In genomic region chr5:67004730-67005350, GRCh38 we compare ENCODE assay signal across 1 cellular context.
TF ChIP-seq lines count a peak whose summit lies in the region.

No MANE protein-coding gene starts in this region.

TF ChIP-seq in K562, 482 proteins besides CTCF, POLR2A, EP300 and RAD21 (continued from another document):
- TF ChIP-seq, protein P1, sequence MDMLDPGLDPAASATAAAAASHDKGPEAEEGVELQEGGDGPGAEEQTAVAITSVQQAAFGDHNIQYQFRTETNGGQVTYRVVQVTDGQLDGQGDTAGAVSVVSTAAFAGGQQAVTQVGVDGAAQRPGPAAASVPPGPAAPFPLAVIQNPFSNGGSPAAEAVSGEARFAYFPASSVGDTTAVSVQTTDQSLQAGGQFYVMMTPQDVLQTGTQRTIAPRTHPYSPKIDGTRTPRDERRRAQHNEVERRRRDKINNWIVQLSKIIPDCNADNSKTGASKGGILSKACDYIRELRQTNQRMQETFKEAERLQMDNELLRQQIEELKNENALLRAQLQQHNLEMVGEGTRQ (CRISPR knock-in tag; IDR thresholded peaks at IDR 0.05): no peak
- TF ChIP-seq KDM1A (IDR thresholded peaks at IDR 0.05) (no peak; a peak in 1 of 4 replicates), XRCC3 (IDR thresholded peaks at IDR 0.05) (no peak), PYGO2 (tag; IDR thresholded peaks at IDR 0.05) (no peak), HDAC1 (IDR thresholded peaks at IDR 0.05) (0 out of 4 replicates have a peak, but pooled peaks of 1 of the 2 experiments have one; percentile 5), FOSL1 (tag; conservative IDR thresholded peaks at IDR 0.05) (no peak; the same call in 1 of the 2 replicates), PHF8 (IDR thresholded peaks at IDR 0.05; ENCODE audit: borderline replicate concordance, low read length) (peak; percentile 17; the same call in 1 of the 2 replicates), E4F1 (CRISPR knock-in tag; IDR thresholded peaks at IDR 0.05; ENCODE audit: borderline replicate concordance) (no peak), PHF21A (IDR thresholded peaks at IDR 0.05; ENCODE audit: borderline replicate concordance, low read depth) (0 out of 2 replicates have a peak, but pooled peaks have one; percentile 0), FOXK2 (conservative IDR thresholded peaks at IDR 0.05 in 1 of 2, IDR thresholded peaks at IDR 0.05 in 1 of 2; ENCODE audit: low read depth in 2 of 2) (0 out of 4 replicates have a peak, but pooled peaks of 1 of the 2 experiments have one; percentile 7), TRIM24 (IDR thresholded peaks at IDR 0.05) (0 out of 4 replicates have a peak, but pooled peaks of 1 of the 2 experiments have one; percentile 4), GABPA (tag; conservative IDR thresholded peaks at IDR 0.05; ENCODE audit: low read depth) (peak; percentile 30; the same call in 1 of the 2 replicates), LARP7 (IDR thresholded peaks at IDR 0.05) (peak; percentile 17; the same call in 1 of the 2 replicates), CSDE1 (IDR thresholded peaks at IDR 0.05) (0 out of 4 replicates have a peak, but pooled peaks of 1 of the 2 experiments have one; percentile 39), ZBED1 (IDR thresholded peaks at IDR 0.05) (no peak), BDP1 (IDR thresholded peaks at IDR 0.05; ENCODE audit: insufficient read depth, insufficient read length) (no peak), ZFP1 (CRISPR knock-in tag; IDR thresholded peaks at IDR 0.05) (no peak), TAF7 (tag; IDR thresholded peaks at IDR 0.05) (peak; percentile 50; the same call in 1 of the 2 replicates), CCAR2 (IDR thresholded peaks at IDR 0.05; ENCODE audit: low read depth, low read length) (no peak), BACH1 (tag; IDR thresholded peaks at IDR 0.05) (no peak), TAF9B (IDR thresholded peaks at IDR 0.05; ENCODE audit: partially characterized antibody) (peak; percentile 16), ZNF280A (IDR thresholded peaks at IDR 0.05; ENCODE audit: low read depth, partially characterized antibody) (no peak), NFATC3 (IDR thresholded peaks at IDR 0.05) (0 out of 2 replicates have a peak, but pooled peaks have one; percentile 38), MIER1 (IDR thresholded peaks at IDR 0.05; ENCODE audit: low read depth) (0 out of 2 replicates have a peak, but pooled peaks have one; percentile 52), ZNF239 (CRISPR knock-in tag; IDR thresholded peaks at IDR 0.05) (no peak), CTBP1 (IDR thresholded peaks at IDR 0.05; ENCODE audit: borderline replicate concordance) (no peak), ZNF282 (CRISPR knock-in tag; IDR thresholded peaks at IDR 0.05) (no peak), ZBTB40 (IDR thresholded peaks at IDR 0.05) (peak; percentile 68), ZBTB40 (CRISPR knock-in tag; IDR thresholded peaks at IDR 0.05) (no peak), DDX20 (tag; IDR thresholded peaks at IDR 0.05; ENCODE audit: low read depth) (no peak), SUPT5H (IDR thresholded peaks at IDR 0.05) (peak; percentile 73; the same call in 1 of the 2 replicates), NFRKB (IDR thresholded peaks at IDR 0.05; ENCODE audit: low read depth) (peak; percentile 72; the same call in 1 of the 2 replicates), ZZZ3 (IDR thresholded peaks at IDR 0.05) (no peak), GTF2E2 (tag; IDR thresholded peaks at IDR 0.05) (peak; percentile 92), GABPB1 (CRISPR knock-in tag; IDR thresholded peaks at IDR 0.05) (no peak), MLLT1 (IDR thresholded peaks at IDR 0.05) (peak in 1 of 2 experiments; percentile 36; a peak in 3 of 4 replicates), ZBTB7A (IDR thresholded peaks at IDR 0.05; ENCODE audit: borderline replicate concordance, control insufficient read depth, low read depth, low read length) (peak; percentile 36; the same call in 1 of the 2 replicates), POLR2B (IDR thresholded peaks at IDR 0.05; ENCODE audit: low read depth, partially characterized antibody) (peak; percentile 2)
- TF ChIP-seq, protein P2, sequence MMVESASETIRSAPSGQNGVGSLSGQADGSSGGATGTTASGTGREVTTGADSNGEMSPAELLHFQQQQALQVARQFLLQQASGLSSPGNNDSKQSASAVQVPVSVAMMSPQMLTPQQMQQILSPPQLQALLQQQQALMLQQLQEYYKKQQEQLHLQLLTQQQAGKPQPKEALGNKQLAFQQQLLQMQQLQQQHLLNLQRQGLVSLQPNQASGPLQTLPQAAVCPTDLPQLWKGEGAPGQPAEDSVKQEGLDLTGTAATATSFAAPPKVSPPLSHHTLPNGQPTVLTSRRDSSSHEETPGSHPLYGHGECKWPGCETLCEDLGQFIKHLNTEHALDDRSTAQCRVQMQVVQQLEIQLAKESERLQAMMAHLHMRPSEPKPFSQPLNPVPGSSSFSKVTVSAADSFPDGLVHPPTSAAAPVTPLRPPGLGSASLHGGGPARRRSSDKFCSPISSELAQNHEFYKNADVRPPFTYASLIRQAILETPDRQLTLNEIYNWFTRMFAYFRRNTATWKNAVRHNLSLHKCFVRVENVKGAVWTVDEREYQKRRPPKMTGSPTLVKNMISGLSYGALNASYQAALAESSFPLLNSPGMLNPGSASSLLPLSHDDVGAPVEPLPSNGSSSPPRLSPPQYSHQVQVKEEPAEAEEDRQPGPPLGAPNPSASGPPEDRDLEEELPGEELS (CRISPR knock-in tag; IDR thresholded peaks at IDR 0.05; ENCODE audit: borderline replicate concordance): no peak
